19 cellular contexts compared by ENCODE assay signal in the genomic region with DNA sequence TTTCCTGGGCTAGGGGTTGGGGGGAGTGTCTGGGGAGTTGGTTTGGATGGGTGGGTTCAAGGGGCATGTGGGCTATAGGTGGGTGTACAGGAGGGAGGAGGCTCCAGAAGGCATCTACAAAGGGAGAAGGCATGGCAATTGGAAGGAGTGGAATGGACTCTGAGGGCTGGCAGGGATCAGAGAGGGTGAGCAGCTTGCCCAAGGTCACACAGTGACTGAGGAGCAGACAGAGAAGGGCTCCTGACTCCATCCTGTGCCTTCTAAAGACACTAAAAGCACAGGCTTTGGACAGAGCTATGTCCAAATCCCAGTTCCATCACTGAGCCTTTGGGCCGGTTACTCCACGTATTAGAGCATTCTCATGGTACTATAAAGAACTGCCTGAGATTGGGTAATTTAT.
"Had no signal": no experiment of that assay in that cellular context is flagged by ENCODE, and none has a peak within 500 bp of the region (broad histone marks: within the 10 kb centered on the region; RNA-seq: fewer than 3 reads in every experiment).

No MANE protein-coding gene starts in this region.

- H3K27ac Mint-ChIP-seq: activated CD8-positive, alpha-beta T cell treated with anti-CD3 and anti-CD28 coated beads, Interleukin-2, amount 10 ng/mL, durations not matched to agents 7 days and 5 days; activated naive CD8-positive, alpha-beta T cell treated with anti-CD3 and anti-CD28 coated beads, Interleukin-2, amount 10 ng/mL, durations not matched to agents 7 days and 5 days; T-helper 1 cell treated with Interleukin-12 subunit alpha and Interleukin-12 subunit beta and Interleukin-4 antibody, amounts not matched to agents 30 μg/mL and 1 μg/mL, for 36 hours had no signal

- H3K36me3 Mint-ChIP-seq: activated naive CD8-positive, alpha-beta T cell treated with anti-CD3 and anti-CD28 coated beads, Interleukin-2, amount 10 ng/mL, durations not matched to agents 7 days and 5 days had no signal

- H3K27ac ChIP-seq: adrenal gland, breast epithelium, Peyer's patch had no signal

- H3K4me1 ChIP-seq: adrenal gland, breast epithelium, Peyer's patch had no signal

- ATAC-seq: activated CD8-positive, alpha-beta T cell treated with anti-CD3 and anti-CD28 coated beads, Interleukin-2, amount 10 ng/mL, durations not matched to agents 7 days and 5 days had no signal

- H3K27me3 ChIP-seq: adrenal gland, Peyer's patch had no signal

- H3K36me3 ChIP-seq: adrenal gland, breast epithelium, Peyer's patch had no signal

- H3K4me3 Mint-ChIP-seq: activated CD8-positive, alpha-beta T cell treated with anti-CD3 and anti-CD28 coated beads, Interleukin-2, amount 10 ng/mL, durations not matched to agents 7 days and 5 days; activated naive CD8-positive, alpha-beta T cell treated with anti-CD3 and anti-CD28 coated beads, Interleukin-2, amount 10 ng/mL, durations not matched to agents 7 days and 5 days; T-helper 1 cell treated with Interleukin-12 subunit alpha and Interleukin-12 subunit beta and Interleukin-4 antibody, amounts not matched to agents 30 μg/mL and 1 μg/mL, for 36 hours had no signal

- H3K4me1 Mint-ChIP-seq: activated naive CD8-positive, alpha-beta T cell treated with anti-CD3 and anti-CD28 coated beads, Interleukin-2, amount 10 ng/mL, durations not matched to agents 7 days and 5 days had no signal

- H3K4me3 ChIP-seq: adrenal gland, breast epithelium, Peyer's patch had no signal

- DNase-seq: activated CD4-positive, alpha-beta T cell treated with anti-CD3 and anti-CD28 coated beads for 48 hours; activated CD4-positive, alpha-beta T cell treated with anti-CD3 and anti-CD28 coated beads, Interleukin-2, amount 50 U/mL, for 4 hours; activated CD4-positive, CD25-positive, alpha-beta regulatory T cell treated with anti-CD3 and anti-CD28 coated beads, Interleukin-2, amount 50 U/mL, for 72 hours; activated CD8-positive, alpha-beta T cell treated with anti-CD3 and anti-CD28 coated beads, Interleukin-2, amount 10 ng/mL, durations not matched to agents 7 days and 5 days; activated naive CD4-positive, alpha-beta T cell treated with anti-CD3 and anti-CD28 coated beads, Interleukin-2, amount 50 U/mL, for 16 hours; activated naive CD8-positive, alpha-beta T cell treated with anti-CD3 and anti-CD28 coated beads, Interleukin-2, amount 10 ng/mL, durations not matched to agents 7 days and 5 days; adrenal gland; aorta; caudate nucleus; KG1; NCI-H1092 treated with DMSO at 0.1 percent for 48 hours; NCI-H1436; NCI-H1694 treated with DMSO at 0.1 percent for 48 hours; NCI-H2029 treated with DMSO at 0.1 percent for 48 hours; NCI-H510A treated with DMSO at 0.1 percent for 48 hours; SHP77 treated with DMSO at 0.1 percent for 48 hours had no signal

- H3K9me3 Mint-ChIP-seq: activated naive CD8-positive, alpha-beta T cell treated with anti-CD3 and anti-CD28 coated beads, Interleukin-2, amount 10 ng/mL, durations not matched to agents 7 days and 5 days; T-helper 1 cell treated with Interleukin-12 subunit alpha and Interleukin-12 subunit beta and Interleukin-4 antibody, amounts not matched to agents 30 μg/mL and 1 μg/mL, for 36 hours had no signal

- H3K9me3 ChIP-seq: adrenal gland, breast epithelium, Peyer's patch had no signal
